Comparison of ENCODE assay signal across 8 cellular contexts in the genomic region with DNA sequence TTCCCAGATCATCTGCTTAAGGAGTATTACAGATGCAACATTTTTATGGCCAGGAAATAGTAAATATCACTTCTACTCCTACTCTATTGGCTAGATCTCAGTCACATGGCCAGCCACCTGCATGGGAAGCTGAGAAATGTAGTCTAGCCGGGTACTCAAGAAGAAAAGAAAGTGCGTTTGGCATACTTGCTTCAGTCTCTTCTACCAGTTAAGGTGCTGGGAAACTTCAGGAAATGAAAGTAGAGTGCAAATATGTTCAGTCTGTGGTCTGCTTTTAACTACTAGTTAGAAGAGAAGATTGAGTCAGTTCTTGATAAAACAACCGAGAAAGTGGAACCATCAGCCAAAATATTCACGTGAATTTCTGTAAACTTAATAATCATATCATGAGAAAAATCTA.
DNase-seq lines count a peak whose midpoint lies in the region; ATAC-seq, FAIRE-seq and TF ChIP-seq lines count a peak whose summit lies in the region.

No MANE protein-coding gene starts in this region.

- DNase-seq in HT-29 (ENCODE audit: low spot score) (peak; percentile 32), keratinocyte (ENCODE audit: low read depth, low spot score) (no peak), NCI-H146 treated with DMSO at 0.1 percent for 48 hours (lab: John Stamatoyannopoulos, UW; ENCODE audit: unreplicated experiment) (no peak), SKM-1 treated with dmso at 0.1 percent for 144 hours (lab: John Stamatoyannopoulos, UW; ENCODE audit: unreplicated experiment) (no peak), NCI-H146 (lab: John Stamatoyannopoulos, UW) (no peak), DMS114 treated with DMSO at 0.1 percent for 48 hours (lab: John Stamatoyannopoulos, UW; ENCODE audit: unreplicated experiment) (no peak)

- no peaks in the 10 kb centered on the region for H3K9me1 ChIP-seq in keratinocyte (ENCODE audit: control insufficient read depth, extremely low read depth, insufficient read depth, low read length)

- no peaks in the 10 kb centered on the region for H3K79me2 ChIP-seq in keratinocyte (ENCODE audit: control insufficient read depth, insufficient read depth, low read length)

- no peak overlapping the region for H3K9ac ChIP-seq in keratinocyte (ENCODE audit: control insufficient read depth, extremely low read depth, insufficient read depth, low read length)

- no peak overlapping the region for H3K4me3 ChIP-seq in keratinocyte (ENCODE audit: control insufficient read depth in 2 of 3, extremely low read depth in 1 of 3, insufficient read depth in 2 of 3, low read depth in 1 of 3, low read length in 3 of 3)

- TF ChIP-seq CTCF in keratinocyte (optimal IDR thresholded peaks at IDR 0.05 in 1 of 3, IDR thresholded peaks at IDR 0.05 in 1 of 3, conservative IDR thresholded peaks at IDR 0.05 in 1 of 3; ENCODE audit: extremely low read depth in 1 of 3, insufficient read depth in 2 of 3, low read length in 3 of 3), result no peak

- H3K4me2 ChIP-seq in keratinocyte (ENCODE audit: control insufficient read depth, extremely low read depth, insufficient read depth, low read depth, low read length), result no peak overlapping the region

- peak; percentile 95 for ATAC-seq in GM18519 (IDR thresholded peaks at IDR 0.05; ENCODE audit: low FRiP score, unreplicated experiment)
- ATAC-seq in GM21576 (IDR thresholded peaks at IDR 0.05; ENCODE audit: unreplicated experiment), result peak; percentile 99

- dilution Hi-C loops in keratinocyte (cut with MboI; ENCODE audit: extremely low pct_ligation_motif_present, low sequenced_read_pairs), result no loop called here

- no peak overlapping the region for H3K27ac ChIP-seq in keratinocyte (ENCODE audit: control insufficient read depth, insufficient read depth, low read length)

- no peaks in the 10 kb centered on the region for H3K4me1 ChIP-seq in keratinocyte (ENCODE audit: control insufficient read depth, extremely low read depth, insufficient read depth, low read length)

- no peak overlapping the region for H2AFZ ChIP-seq in keratinocyte (ENCODE audit: control insufficient read depth, low read length)

- FAIRE-seq in keratinocyte (lab: Jason Lieb, UNC), result peak; percentile 9

- no peaks in the 10 kb centered on the region for H3K36me3 ChIP-seq in keratinocyte (ENCODE audit: control insufficient read depth in 2 of 2, extremely low read depth in 1 of 2, insufficient read depth in 2 of 2, low read length in 2 of 2)

- no peaks in the 10 kb centered on the region for H3K27me3 ChIP-seq in keratinocyte (ENCODE audit: control insufficient read depth, extremely low read depth, insufficient read depth, low read length)

- H3K9me3 ChIP-seq in keratinocyte (ENCODE audit: control insufficient read depth, low read depth, low read length), result no peaks in the 10 kb centered on the region

- H4K20me1 ChIP-seq in keratinocyte (ENCODE audit: control insufficient read depth, extremely low read depth, insufficient read depth, low read length), result no peaks in the 10 kb centered on the region
